32 cellular contexts compared by ENCODE assay signal in the genomic region with DNA sequence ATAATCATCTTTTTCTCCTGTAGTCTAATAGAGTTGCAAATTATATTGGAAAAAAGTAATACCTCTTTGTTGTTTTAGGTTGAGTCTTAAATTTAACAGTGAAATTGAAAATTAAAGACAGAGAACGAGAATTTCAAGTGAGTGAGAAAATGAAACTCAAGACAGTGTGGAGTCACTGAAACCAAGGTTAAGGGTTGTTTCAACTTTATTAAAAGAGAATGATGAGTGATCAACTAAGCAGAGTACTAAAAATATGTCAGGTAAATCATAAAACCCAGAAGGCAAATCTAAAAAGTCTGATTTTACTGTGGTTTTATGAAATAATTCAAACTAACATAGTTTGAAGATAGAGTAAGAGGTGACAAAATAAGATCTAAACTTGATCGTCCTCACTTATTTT.
"Had no signal": no experiment of that assay in that cellular context is flagged by ENCODE, and none has a peak within 500 bp of the region (broad histone marks: within the 10 kb centered on the region; RNA-seq: fewer than 3 reads in every experiment).

No MANE protein-coding gene starts in this region.

- H3K9me3 ChIP-seq: adrenal gland had no signal

- H3K27ac Mint-ChIP-seq: activated B cell treated with CpG ODN at 0.5 μM for 24 hours; activated CD4-positive, alpha-beta memory T cell treated with anti-CD3 and anti-CD28 coated beads for 36 hours; activated CD4-positive, alpha-beta T cell treated with anti-CD3 and anti-CD28 coated beads, Interleukin-2, amount 10 ng/mL, durations not matched to agents 24 days and 14 days; activated CD8-positive, alpha-beta T cell treated with anti-CD3 and anti-CD28 coated beads for 36 hours; activated naive CD4-positive, alpha-beta T cell treated with anti-CD3 and anti-CD28 coated beads for 36 hours; activated naive CD4-positive, alpha-beta T cell treated with anti-CD3 and anti-CD28 coated beads, Interleukin-2, amount 50 U/mL, for 72 hours; activated naive CD8-positive, alpha-beta T cell treated with anti-CD3 and anti-CD28 coated beads for 36 hours; activated T-cell treated with anti-CD3 and anti-CD28 coated beads, Interleukin-2, amount 50 U/mL, for 72 hours; activated T-helper 1 cell treated with anti-CD3 and anti-CD28 coated beads, Interleukin-12 subunit alpha, Interleukin-12 subunit beta, Interleukin-2, Interleukin-4 antibody, amounts not matched to agents 30 ng/mL and 10 ng/mL and 1 ng/mL, durations not matched to agents 14 hours and 24 hours and 36 hours; activated T-helper 17 cell treated with anti-CD3 and anti-CD28 coated beads, Interleukin-2, amount 50 U/mL, for 72 hours; brain; T-helper 1 cell treated with Interleukin-12 subunit alpha and Interleukin-12 subunit beta and Interleukin-4 antibody, amounts not matched to agents 30 μg/mL and 1 μg/mL, for 36 hours; T-helper 2 cell treated with Interferon-gamma antibody and Interleukin-4, amounts not matched to agents 5 μg/mL and 100 μg/mL, for 36 hours had no signal

- H3K27ac ChIP-seq: adrenal gland, VCaP had no signal

- H3K4me3 ChIP-seq: adrenal gland had no signal

- H3K9me3 Mint-ChIP-seq: brain had no signal

- ATAC-seq: activated CD8-positive, alpha-beta T cell treated with anti-CD3 and anti-CD28 coated beads for 36 hours; activated naive CD4-positive, alpha-beta T cell treated with anti-CD3 and anti-CD28 coated beads, Interleukin-2, amount 50 U/mL, for 72 hours; activated T-cell treated with anti-CD3 and anti-CD28 coated beads, Interleukin-2, amount 50 U/mL, for 4 hours; activated T-cell treated with anti-CD3 and anti-CD28 coated beads, Interleukin-2, amount 50 U/mL, for 72 hours; activated T-helper 17 cell treated with anti-CD3 and anti-CD28 coated beads, Interleukin-2, amount 50 U/mL, for 72 hours had no signal

- H3K27me3 ChIP-seq: adrenal gland had no signal

- H3K4me1 ChIP-seq: adrenal gland had no signal

- H3K36me3 Mint-ChIP-seq: activated CD4-positive, alpha-beta memory T cell treated with anti-CD3 and anti-CD28 coated beads for 36 hours; activated naive CD8-positive, alpha-beta T cell treated with anti-CD3 and anti-CD28 coated beads for 36 hours; brain had no signal

- H3K36me3 ChIP-seq: adrenal gland had no signal

- H3K27me3 Mint-ChIP-seq: activated B cell treated with CpG ODN at 0.5 μM for 24 hours; activated CD4-positive, alpha-beta memory T cell treated with anti-CD3 and anti-CD28 coated beads for 36 hours; activated CD4-positive, alpha-beta T cell treated with anti-CD3 and anti-CD28 coated beads, Interleukin-2, amount 10 ng/mL, durations not matched to agents 24 days and 14 days; activated CD8-positive, alpha-beta T cell treated with anti-CD3 and anti-CD28 coated beads for 36 hours; activated T-helper 17 cell treated with anti-CD3 and anti-CD28 coated beads, Interleukin-2, amount 50 U/mL, for 72 hours; brain had no signal

- H3K4me1 Mint-ChIP-seq: activated B cell treated with CpG ODN at 0.5 μM for 24 hours; activated CD4-positive, alpha-beta T cell treated with anti-CD3 and anti-CD28 coated beads, Interleukin-2, amount 10 ng/mL, durations not matched to agents 24 days and 14 days; activated naive CD8-positive, alpha-beta T cell treated with anti-CD3 and anti-CD28 coated beads for 36 hours; activated T-helper 17 cell treated with anti-CD3 and anti-CD28 coated beads, Interleukin-2, amount 50 U/mL, for 72 hours; brain had no signal

- H3K4me3 Mint-ChIP-seq: activated B cell treated with CpG ODN at 0.5 μM for 24 hours; activated CD4-positive, alpha-beta memory T cell treated with anti-CD3 and anti-CD28 coated beads for 36 hours; activated CD4-positive, alpha-beta T cell treated with anti-CD3 and anti-CD28 coated beads, Interleukin-2, amount 10 ng/mL, durations not matched to agents 24 days and 14 days; activated CD8-positive, alpha-beta T cell treated with anti-CD3 and anti-CD28 coated beads for 36 hours; activated naive CD4-positive, alpha-beta T cell treated with anti-CD3 and anti-CD28 coated beads for 36 hours; activated naive CD8-positive, alpha-beta T cell treated with anti-CD3 and anti-CD28 coated beads for 36 hours; activated T-cell treated with anti-CD3 and anti-CD28 coated beads, Interleukin-2, amount 50 U/mL, for 4 hours; activated T-cell treated with anti-CD3 and anti-CD28 coated beads, Interleukin-2, amount 50 U/mL, for 72 hours; activated T-helper 1 cell treated with anti-CD3 and anti-CD28 coated beads, Interleukin-12 subunit alpha, Interleukin-12 subunit beta, Interleukin-2, Interleukin-4 antibody, amounts not matched to agents 30 ng/mL and 10 ng/mL and 1 ng/mL, durations not matched to agents 14 hours and 24 hours and 36 hours; activated T-helper 17 cell treated with anti-CD3 and anti-CD28 coated beads, Interleukin-2, amount 50 U/mL, for 72 hours; brain; T-helper 1 cell treated with Interleukin-12 subunit alpha and Interleukin-12 subunit beta and Interleukin-4 antibody, amounts not matched to agents 30 μg/mL and 1 μg/mL, for 36 hours; T-helper 2 cell treated with Interferon-gamma antibody and Interleukin-4, amounts not matched to agents 5 μg/mL and 100 μg/mL, for 36 hours had no signal

- DNase-seq: activated B cell treated with CpG ODN at 0.5 μM for 24 hours; activated CD4-positive, alpha-beta memory T cell treated with anti-CD3 and anti-CD28 coated beads for 36 hours; activated CD4-positive, alpha-beta T cell treated with anti-CD3 and anti-CD28 coated beads for 4 hours; activated CD4-positive, alpha-beta T cell treated with anti-CD3 and anti-CD28 coated beads, Interleukin-2, amount 10 ng/mL, durations not matched to agents 24 days and 14 days; activated CD4-positive, alpha-beta T cell treated with anti-CD3 and anti-CD28 coated beads, Interleukin-2, amount 50 U/mL, for 1 hour; activated CD4-positive, alpha-beta T cell treated with anti-CD3 and anti-CD28 coated beads, Interleukin-2, amount 50 U/mL, for 4 hours; activated CD4-positive, CD25-positive, alpha-beta regulatory T cell treated with anti-CD3 and anti-CD28 coated beads, Interleukin-2, amount 50 U/mL, for 72 hours; activated CD8-positive, alpha-beta memory T cell treated with anti-CD3 and anti-CD28 coated beads, Interleukin-2, amount 50 U/mL, for 4 hours; activated CD8-positive, alpha-beta T cell treated with anti-CD3 and anti-CD28 coated beads for 36 hours; activated effector memory CD4-positive, alpha-beta T cell treated with anti-CD3 and anti-CD28 coated beads, Interleukin-2, amount 50 U/mL, for 16 hours; activated gamma-delta T cell treated with Interleukin-2 at 50 U/mL for 16 hours; activated naive CD4-positive, alpha-beta T cell; activated naive CD4-positive, alpha-beta T cell treated with anti-CD3 and anti-CD28 coated beads for 36 hours; activated naive CD4-positive, alpha-beta T cell treated with anti-CD3 and anti-CD28 coated beads, Interleukin-2, amount 50 U/mL, for 16 hours; activated naive CD8-positive, alpha-beta T cell treated with anti-CD3 and anti-CD28 coated beads for 36 hours; activated T-cell treated with anti-CD3 and anti-CD28 coated beads for 4 hours; activated T-cell treated with anti-CD3 and anti-CD28 coated beads, Interleukin-2, amount 50 U/mL, for 1 hour; activated T-cell treated with anti-CD3 and anti-CD28 coated beads, Interleukin-2, amount 50 U/mL, for 4 hours; activated T-cell treated with anti-CD3 and anti-CD28 coated beads, Interleukin-2, amount 50 U/mL, for 72 hours; adrenal gland; amniotic stem cell; aorta; central memory CD4-positive, alpha-beta T cell; T-helper 2 cell; T-helper 9 cell had no signal
